Comparison of ENCODE assay signal across 29 cellular contexts in the genomic region with DNA sequence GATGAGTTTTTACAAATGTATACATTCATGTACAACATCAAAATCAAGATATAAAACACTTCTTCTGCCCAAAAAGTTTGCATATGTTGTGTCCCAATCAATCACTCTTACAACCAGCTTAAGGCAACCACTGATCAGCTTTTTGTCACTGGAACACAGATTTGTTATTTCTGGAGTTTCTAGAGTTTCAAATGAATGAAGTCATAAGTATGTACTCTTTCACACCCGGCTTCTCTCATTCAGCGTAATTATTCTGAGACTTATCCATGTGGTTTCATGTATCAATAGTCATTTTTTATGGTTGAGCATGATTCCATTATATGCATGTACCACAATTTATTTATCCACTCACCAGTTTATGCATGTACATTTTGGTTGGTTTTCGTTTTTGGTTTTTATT. TPM values are rescaled to one million over a fixed set of nuclear protein-coding genes. Genes with fewer than 3 reads are reported as not detected.
DNase-seq lines count a peak whose midpoint lies in the region; ATAC-seq and TF ChIP-seq lines count a peak whose summit lies in the region.
"Had no signal": no experiment of that assay in that cellular context is flagged by ENCODE, and none has a peak within 500 bp of the region (broad histone marks: within the 10 kb centered on the region; RNA-seq: fewer than 3 reads in every experiment).

No MANE protein-coding gene starts in this region.

- peak; percentile 48 for ATAC-seq in GM19351 (IDR thresholded peaks at IDR 0.05; ENCODE audit: unreplicated experiment)
- peak; percentile 11 for ATAC-seq in HG02973 (IDR thresholded peaks at IDR 0.05; ENCODE audit: unreplicated experiment)
- ATAC-seq in HG02610 (IDR thresholded peaks at IDR 0.05; ENCODE audit: unreplicated experiment): no peak
- ATAC-seq: left lung; naive thymus-derived CD4-positive, alpha-beta T cell had no signal

- no peak for TF ChIP-seq CTCF in chondrocyte (IDR thresholded peaks at IDR 0.05)
- no peak for TF ChIP-seq CTCF in vagina (IDR thresholded peaks at IDR 0.05)

- peaks cover 88% of the 10 kb centered on the region for H3K4me1 Mint-ChIP-seq in chondrocyte (ENCODE audit: low read depth)

- no peak for TF ChIP-seq POLR2A in vagina (IDR thresholded peaks at IDR 0.05)

- no peaks in the 10 kb centered on the region for H3K27me3 ChIP-seq in vagina
- H3K27me3 ChIP-seq: brain microvascular endothelial cell, left lung had no signal

- DNase-seq in chondrocyte (ENCODE audit: low spot score) (no peak), vagina (ENCODE audit: extremely low spot score in 2 of 2) (no peak)
- DNase-seq in NK-92 treated with Interleukin-12 subunit alpha and Interleukin-12 subunit beta, amount 100 ng/mL, for 24 hours (lab: John Stamatoyannopoulos, UW): no peak
- DNase-seq in activated CD8-positive, alpha-beta memory T cell treated with anti-CD3 and anti-CD28 coated beads, Interleukin-2, amount 50 U/mL, for 48 hours: no peak
- DNase-seq: activated CD4-positive, alpha-beta T cell treated with anti-CD3 and anti-CD28 coated beads, Interleukin-2, amount 10 ng/mL, durations not matched to agents 24 days and 14 days; activated naive CD4-positive, alpha-beta T cell treated with Interleukin-2 at 50 U/mL for 16 hours; activated T-cell treated with anti-CD3 and anti-CD28 coated beads, Interleukin-2, amount 50 U/mL, for 4 hours; Calu3; DND-41; left lung; naive thymus-derived CD4-positive, alpha-beta T cell; NCI-H1048; NCI-H1694 treated with DMSO at 0.1 percent for 48 hours; NCI-H2171; NCI-H510A treated with DMSO at 0.1 percent for 48 hours; occipital lobe; PC-9; Right ventricle myocardium superior; stimulated activated CD4-positive, alpha-beta T cell treated with anti-CD3 and anti-CD28 coated beads, Interleukin-2, amount 100 ng/mL, for 24 hours; T-helper 9 cell; trophoblast cell had no signal

- peak overlapping the region; percentile 47 for H3K27ac ChIP-seq in vagina
- H3K27ac ChIP-seq: C4-2B, left lung, PC-9, VCaP had no signal

- H3K9me3 Mint-ChIP-seq in chondrocyte (ENCODE audit: low read depth): peaks cover 6% of the 10 kb centered on the region
- H3K9me3 Mint-ChIP-seq: activated CD4-positive, alpha-beta T cell treated with anti-CD3 and anti-CD28 coated beads, Interleukin-2, amount 10 ng/mL, durations not matched to agents 24 days and 14 days had no signal

- H3K4me1 ChIP-seq in vagina: peaks cover 12% of the 10 kb centered on the region
- H3K4me1 ChIP-seq: left lung had no signal

- no peaks in the 10 kb centered on the region for H3K27me3 Mint-ChIP-seq in chondrocyte (ENCODE audit: low read depth)

- H3K27ac Mint-ChIP-seq in chondrocyte (ENCODE audit: unreplicated experiment): peak overlapping the region; percentile 77
- H3K27ac Mint-ChIP-seq: activated CD4-positive, alpha-beta T cell treated with anti-CD3 and anti-CD28 coated beads, Interleukin-2, amount 10 ng/mL, durations not matched to agents 24 days and 14 days; mesothelial cell of epicardium; naive thymus-derived CD4-positive, alpha-beta T cell had no signal

- H3K36me3 ChIP-seq in vagina: no peaks in the 10 kb centered on the region
- H3K36me3 ChIP-seq: brain microvascular endothelial cell, left lung had no signal

- H3K36me3 Mint-ChIP-seq in chondrocyte (ENCODE audit: low read depth): peaks cover 10% of the 10 kb centered on the region

- H3K4me3 Mint-ChIP-seq in chondrocyte (ENCODE audit: unreplicated experiment): no peak overlapping the region
- H3K4me3 Mint-ChIP-seq: activated CD4-positive, alpha-beta T cell treated with anti-CD3 and anti-CD28 coated beads, Interleukin-2, amount 10 ng/mL, durations not matched to agents 24 days and 14 days; activated T-cell treated with anti-CD3 and anti-CD28 coated beads, Interleukin-2, amount 50 U/mL, for 4 hours; mesothelial cell of epicardium; naive thymus-derived CD4-positive, alpha-beta T cell had no signal

- no peaks in the 10 kb centered on the region for H3K9me3 ChIP-seq in vagina
- H3K9me3 ChIP-seq: left lung had no signal

- H3K4me3 ChIP-seq in vagina: no peak overlapping the region
- H3K4me3 ChIP-seq: left lung, PC-9, skin epidermis had no signal

- intact Hi-C loops in vagina (cut with DNase I): no loop called here

RNA-seq across cellular contexts. Expression of a gene that starts 53.0 kb away (rescaled TPM):
- total RNA-seq in chondrocyte (79.4 to 123 TPM (median 82.5 TPM) in 3 replicates), vagina (4.7 TPM)

Comparison
In these comparisons a context has a peak if more than half of its experiments do, and no peak if none do; other contexts are left out.
1. RNA of a gene that starts 53.0 kb away (total RNA-seq): 79.4 to 123 TPM in chondrocyte; 4.7 TPM in vagina (single experiment); every median in the first group is over 10 times any median in the second.